Comparison of ENCODE assay signal across 8 cellular contexts in genomic region chr2:74472086-74472944, GRCh38. TPM values are rescaled to one million over a fixed set of nuclear protein-coding genes. Genes with fewer than 3 reads are reported as not detected.
DNase-seq lines count a peak whose midpoint lies in the region; ATAC-seq and TF ChIP-seq lines count a peak whose summit lies in the region.

TSS of gene MRPL53 (minus strand) at chr2:74472680. CDS start at chr2:74472660, 20 bp downstream.

- peak within 1 kb of the TSS; percentile 77 for H3K4me3 ChIP-seq in BLaER1
- H3K4me3 ChIP-seq in liver (ENCODE audit: low read depth in 1 of 3, low read length in 3 of 3), result peak within 1 kb of the TSS; percentile 65 to 97 (median 87)

- TF ChIP-seq CTCF in liver (IDR thresholded peaks at IDR 0.05; ENCODE audit: low read depth, low read length, missing input control), result no peak

- H3K9ac ChIP-seq in BLaER1 (peak within 1 kb of the TSS; percentile 84), liver (ENCODE audit: low read depth in 1 of 2, low read length in 2 of 2) (peak within 1 kb of the TSS; percentile 86 to 91)

- H3K27ac ChIP-seq in BLaER1, result peak within 1 kb of the TSS; percentile 83
- peak within 1 kb of the TSS; percentile 88 to 96 for H3K27ac ChIP-seq in liver (ENCODE audit: low read depth in 1 of 2, low read length in 2 of 2)

- no peaks in the 10 kb centered on the region for H4K20me1 ChIP-seq in BLaER1

- peaks cover 45% of the 10 kb centered on the region for H3K36me3 ChIP-seq in BLaER1
- peaks cover 2 to 13% (median 12%) of the 10 kb centered on the region in 4 donors for H3K36me3 ChIP-seq in liver (ENCODE audit: control insufficient read depth in 4 of 4, insufficient read depth in 3 of 4, low read depth in 1 of 4, low read length in 3 of 4)

- peak in 1 of 2 donors; percentile 41 for TF ChIP-seq RAD21 in liver (IDR thresholded peaks at IDR 0.05)

- under 1% methylated on average over 66 of the region's 66 CpGs for WGBS in liver

- DNase-seq in GM19240 (ENCODE audit: insufficient read length, low spot score), result peak; percentile 57
- peak; percentile 97 for DNase-seq in NCI-H82 (lab: John Stamatoyannopoulos, UW)
- peak; percentile 95 to 96 for DNase-seq in activated CD4-positive, alpha-beta T cell treated with anti-CD3 and anti-CD28 coated beads, Interleukin-2, amount 50 U/mL, for 4 hours
- peak; percentile 96 for DNase-seq in dermis blood vessel endothelial cell
- peak; percentile 98 for DNase-seq in stimulated activated CD4-positive, alpha-beta T cell treated with anti-CD3 and anti-CD28 coated beads, Interleukin-4, amount 100 ng/mL, for 1 hour

- peaks cover 28% of the 10 kb centered on the region for H3K4me1 ChIP-seq in BLaER1
- peaks cover 8 to 25% (median 19%) of the 10 kb centered on the region in 4 donors for H3K4me1 ChIP-seq in liver (ENCODE audit: control insufficient read depth in 4 of 4, insufficient read depth in 4 of 4, low read length in 3 of 4)

- peak within 1 kb of the TSS; percentile 92 for H3K4me2 ChIP-seq in BLaER1

- H3K27me3 ChIP-seq in BLaER1 (no peaks in the 10 kb centered on the region), liver (ENCODE audit: control insufficient read depth in 4 of 4, insufficient read depth in 4 of 4, low read length in 3 of 4) (no peaks in the 10 kb centered on the region)

- ATAC-seq in HG03457 (IDR thresholded peaks at IDR 0.05; ENCODE audit: unreplicated experiment), result peak; percentile 68

- H3K9me3 ChIP-seq in BLaER1, result no peaks in the 10 kb centered on the region
- no peaks in the 10 kb centered on the region for H3K9me3 ChIP-seq in liver (ENCODE audit: control insufficient read depth in 4 of 4, low read length in 3 of 4)

TF ChIP-seq in liver, 16 proteins besides CTCF, POLR2A, EP300 and RAD21:
- TF ChIP-seq GABPA (IDR thresholded peaks at IDR 0.05 in 1 of 2, conservative IDR thresholded peaks at IDR 0.05 in 1 of 2), result peak; percentile 97 to 99
- TF ChIP-seq FOXA2 (IDR thresholded peaks at IDR 0.05), result no peak
- peak; percentile 48 for TF ChIP-seq TAF1 (conservative IDR thresholded peaks at IDR 0.05)
- peak; percentile 49 for TF ChIP-seq NR2F2 (IDR thresholded peaks at IDR 0.05)
- TF ChIP-seq YY1 (IDR thresholded peaks at IDR 0.05), result peak; percentile 97
- TF ChIP-seq SP1 (IDR thresholded peaks at IDR 0.05), result peak; percentile 46
- no peak for TF ChIP-seq FOXA1 (IDR thresholded peaks at IDR 0.05)
- TF ChIP-seq ATF3 (IDR thresholded peaks at IDR 0.05), result no peak
- peak; percentile 29 to 40 for TF ChIP-seq RXRA (IDR thresholded peaks at IDR 0.05)
- no peak for TF ChIP-seq HNF4A (conservative IDR thresholded peaks at IDR 0.05)
- TF ChIP-seq ZBTB33 (IDR thresholded peaks at IDR 0.05), result peak; percentile 50
- no peak for TF ChIP-seq REST (IDR thresholded peaks at IDR 0.05)
- peak; percentile 55 for TF ChIP-seq MAX (IDR thresholded peaks at IDR 0.05)

RNA-seq across cellular contexts. Expression of gene MRPL53, which starts in this region (rescaled TPM):
- total RNA-seq in dermis blood vessel endothelial cell (25.9 and 33.7 TPM in 2 replicates), liver (10 to 100 TPM; 12.6 to 21.0 TPM)
- polyA plus RNA-seq in liver, result 10 to 100 TPM; 51.1 to 72.5 TPM

Comparison
In these comparisons a context has a peak if more than half of its experiments do, and no peak if none do; other contexts are left out.
1. Peak in every context shown above with its lines: DNase-seq, ATAC-seq, H3K4me3 ChIP-seq and H3K27ac ChIP-seq.